In the genomic region with DNA sequence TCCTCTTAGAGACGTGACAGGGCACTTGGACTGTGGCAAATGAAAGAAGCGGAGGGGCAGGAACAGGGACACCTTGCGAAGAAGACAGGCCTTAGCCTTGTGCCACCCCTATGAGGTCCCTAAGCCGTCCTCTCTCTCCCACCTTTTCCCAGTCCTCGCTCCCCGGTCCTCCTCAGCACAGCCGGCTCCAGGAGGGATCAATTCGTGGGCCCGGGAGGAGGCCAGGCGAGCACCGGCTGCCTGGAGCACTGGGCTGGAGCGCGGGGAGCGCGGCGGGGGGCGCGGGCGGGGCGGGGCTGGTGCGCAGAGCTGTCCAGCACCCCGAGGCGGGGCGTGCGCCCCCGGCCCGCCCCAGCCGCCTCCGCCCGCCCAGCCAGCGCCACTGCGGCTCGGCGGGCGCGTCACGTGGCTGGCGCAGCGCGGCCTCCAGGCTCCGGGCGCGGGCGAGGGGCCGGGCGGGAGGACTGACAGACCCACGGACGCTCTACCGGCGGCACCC, we compare ENCODE assay signal across 8 cellular contexts. TPM values are rescaled to one million over a fixed set of nuclear protein-coding genes. Genes with fewer than 3 reads are reported as not detected.
A peak's percentile ranks its signal among the peaks of the same experiment; 100 is the strongest.
DNase-seq lines count a peak whose midpoint lies in the region; ATAC-seq and TF ChIP-seq lines count a peak whose summit lies in the region.

A gene with protein sequence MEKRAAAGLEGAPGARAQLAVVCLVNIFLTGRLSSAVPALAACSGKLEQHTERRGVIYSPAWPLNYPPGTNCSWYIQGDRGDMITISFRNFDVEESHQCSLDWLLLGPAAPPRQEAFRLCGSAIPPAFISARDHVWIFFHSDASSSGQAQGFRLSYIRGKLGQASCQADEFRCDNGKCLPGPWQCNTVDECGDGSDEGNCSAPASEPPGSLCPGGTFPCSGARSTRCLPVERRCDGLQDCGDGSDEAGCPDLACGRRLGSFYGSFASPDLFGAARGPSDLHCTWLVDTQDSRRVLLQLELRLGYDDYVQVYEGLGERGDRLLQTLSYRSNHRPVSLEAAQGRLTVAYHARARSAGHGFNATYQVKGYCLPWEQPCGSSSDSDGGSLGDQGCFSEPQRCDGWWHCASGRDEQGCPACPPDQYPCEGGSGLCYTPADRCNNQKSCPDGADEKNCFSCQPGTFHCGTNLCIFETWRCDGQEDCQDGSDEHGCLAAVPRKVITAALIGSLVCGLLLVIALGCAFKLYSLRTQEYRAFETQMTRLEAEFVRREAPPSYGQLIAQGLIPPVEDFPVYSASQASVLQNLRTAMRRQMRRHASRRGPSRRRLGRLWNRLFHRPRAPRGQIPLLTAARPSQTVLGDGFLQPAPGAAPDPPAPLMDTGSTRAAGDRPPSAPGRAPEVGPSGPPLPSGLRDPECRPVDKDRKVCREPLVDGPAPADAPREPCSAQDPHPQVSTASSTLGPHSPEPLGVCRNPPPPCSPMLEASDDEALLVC (plus strand): TSS at position 467 of the 499 bp plus-strand sequence. CDS start 456 bp downstream, outside the sequence.

- no peak within 1 kb of the TSS for H3K27ac Mint-ChIP-seq in activated T-helper 17 cell treated with anti-CD3 and anti-CD28 coated beads, Interleukin-2, amount 50 U/mL, for 72 hours
- H3K27ac Mint-ChIP-seq in osteocyte (ENCODE audit: unreplicated experiment) = peak within 1 kb of the TSS; percentile 52

- H3K4me2 ChIP-seq in KMS-11 = peak within 1 kb of the TSS; percentile 48

- no peaks in the 10 kb centered on the region for H3K9me3 ChIP-seq in cardiac muscle cell (ENCODE audit: low read depth)

- H3K36me3 Mint-ChIP-seq in activated T-helper 17 cell treated with anti-CD3 and anti-CD28 coated beads, Interleukin-2, amount 50 U/mL, for 72 hours (ENCODE audit: low read depth) = peaks cover 4% of the 10 kb centered on the region
- no peaks in the 10 kb centered on the region for H3K36me3 Mint-ChIP-seq in osteocyte (ENCODE audit: unreplicated experiment)

- H3K9ac ChIP-seq in KMS-11 = no peak within 1 kb of the TSS

- peaks cover 26% of the 10 kb centered on the region for H3K27me3 Mint-ChIP-seq in activated T-helper 17 cell treated with anti-CD3 and anti-CD28 coated beads, Interleukin-2, amount 50 U/mL, for 72 hours
- peaks cover 6% of the 10 kb centered on the region for H3K27me3 Mint-ChIP-seq in osteocyte (ENCODE audit: unreplicated experiment)

- H3K4me1 Mint-ChIP-seq in activated T-helper 17 cell treated with anti-CD3 and anti-CD28 coated beads, Interleukin-2, amount 50 U/mL, for 72 hours = no peaks in the 10 kb centered on the region
- H3K4me1 Mint-ChIP-seq in osteocyte (ENCODE audit: unreplicated experiment) = peaks cover 5% of the 10 kb centered on the region

- in situ Hi-C loops in GM13977 (cut with MboI; ENCODE audit: low pct_unique_long_range_greater_than_20kb, low sequenced_read_pairs, unreplicated experiment) = no loop called here

- no peaks in the 10 kb centered on the region for H3K79me2 ChIP-seq in KMS-11 (ENCODE audit: insufficient read depth, low read depth)

- no peak within 1 kb of the TSS for H3K27ac ChIP-seq in KMS-11
- no peak within 1 kb of the TSS for H3K27ac ChIP-seq in cardiac muscle cell

- H3K9me3 Mint-ChIP-seq in activated T-helper 17 cell treated with anti-CD3 and anti-CD28 coated beads, Interleukin-2, amount 50 U/mL, for 72 hours = no peaks in the 10 kb centered on the region
- no peaks in the 10 kb centered on the region for H3K9me3 Mint-ChIP-seq in osteocyte (ENCODE audit: unreplicated experiment)

- H4K20me1 ChIP-seq in KMS-11 (ENCODE audit: insufficient read depth) = no peaks in the 10 kb centered on the region

- peak within 1 kb of the TSS; percentile 35 for H3K4me3 Mint-ChIP-seq in activated T-helper 17 cell treated with anti-CD3 and anti-CD28 coated beads, Interleukin-2, amount 50 U/mL, for 72 hours
- H3K4me3 Mint-ChIP-seq in osteocyte (ENCODE audit: unreplicated experiment) = peak within 1 kb of the TSS; percentile 84

- ATAC-seq in activated T-helper 17 cell treated with anti-CD3 and anti-CD28 coated beads, Interleukin-2, amount 50 U/mL, for 72 hours (replicated peaks) = no peak
- no peak for ATAC-seq in HG02852 (IDR thresholded peaks at IDR 0.05; ENCODE audit: unreplicated experiment)
- ATAC-seq in GM21447 (IDR thresholded peaks at IDR 0.05; ENCODE audit: unreplicated experiment) = no peak

- DNase-seq in C1 segment of cervical spinal cord (lab: John Stamatoyannopoulos, UW) = peak in 8 of 14 donors; percentile 32 to 71 (median 41)
- peak; percentile 51 to 84 for DNase-seq in cardiac muscle cell (ENCODE audit: low read depth in 1 of 2, low spot score in 1 of 2)
- no peak for DNase-seq in osteocyte (ENCODE audit: extremely low spot score, unreplicated experiment)
- DNase-seq in GM13977 (ENCODE audit: low spot score) = no peak

- H3K4me1 ChIP-seq in KMS-11 (ENCODE audit: low read depth, poor library complexity, severe bottlenecking) (no peaks in the 10 kb centered on the region), cardiac muscle cell (ENCODE audit: low read depth) (no peaks in the 10 kb centered on the region)

- peak within 1 kb of the TSS; percentile 18; the same call in 1 of the 2 replicates for H2AFZ ChIP-seq in KMS-11 (ENCODE audit: low read depth)

- H3K4me3 ChIP-seq in KMS-11 (IDR thresholded peaks at IDR 0.05; ENCODE audit: insufficient read depth, low read depth, low read length) (no peak within 1 kb of the TSS), cardiac muscle cell (peak within 1 kb of the TSS; percentile 89)

- no peaks in the 10 kb centered on the region for H3K36me3 ChIP-seq in KMS-11 (ENCODE audit: insufficient read depth)
- no peaks in the 10 kb centered on the region for H3K36me3 ChIP-seq in cardiac muscle cell

- TF ChIP-seq CTCF in KMS-11 (conservative IDR thresholded peaks at IDR 0.05; ENCODE audit: low read depth, low read length) (no peak), cardiac muscle cell (IDR thresholded peaks at IDR 0.05; ENCODE audit: low read depth, low read length) (no peak), osteocyte (IDR thresholded peaks at IDR 0.05) (no peak), GM13977 (IDR thresholded peaks at IDR 0.05; ENCODE audit: extremely low read depth, insufficient read depth, missing control alignments) (no peak)

- no peaks in the 10 kb centered on the region; the same call in 1 of the 2 replicates for H3K27me3 ChIP-seq in KMS-11 (ENCODE audit: insufficient read depth, low read depth)
- no peaks in the 10 kb centered on the region for H3K27me3 ChIP-seq in cardiac muscle cell

RNA-seq across cellular contexts. Expression of the gene that starts here (rescaled TPM):
- not detected for total RNA-seq in activated T-helper 17 cell treated with anti-CD3 and anti-CD28 coated beads, Interleukin-2, amount 50 U/mL, for 72 hours
- total RNA-seq in cardiac muscle cell (38.4 and 51.5 TPM in 2 replicates), osteocyte (49.8 and 52.3 TPM in 2 replicates)
- polyA plus RNA-seq in cardiac muscle cell = 31.8 and 39.4 TPM in 2 replicates

Comparison
In these comparisons a context has a peak if more than half of its experiments do, and no peak if none do; other contexts are left out.
1. RNA of the gene that starts here (total RNA-seq): 49.8 to 52.3 TPM in osteocyte and 38.4 to 51.5 TPM in cardiac muscle cell; not detected in activated T-helper 17 cell treated with anti-CD3 and anti-CD28 coated beads, Interleukin-2, amount 50 U/mL, for 72 hours; every median in the first group is over 10 times any median in the second.
2. DNase-seq: peak in C1 segment of cervical spinal cord (8 of 14) and cardiac muscle cell (2 of 2); none in osteocyte (single experiment) and GM13977 (single experiment).